Comparison of ENCODE assay signal across 8 cellular contexts in genomic region chr10:71963756-71964668, GRCh38. TPM values are rescaled to one million over a fixed set of nuclear protein-coding genes. Genes with fewer than 3 reads are reported as not detected.
A peak's percentile ranks its signal among the peaks of the same experiment; 100 is the strongest.
DNase-seq lines count a peak whose midpoint lies in the region; ATAC-seq and TF ChIP-seq lines count a peak whose summit lies in the region.

TSS of gene CHST3 (plus strand) at chr10:71964395. CDS start at chr10:72005843, 41,448 bp downstream.

- peaks cover 0 to 3% of the 10 kb centered on the region in 2 donors for H3K36me3 Mint-ChIP-seq in stimulated activated naive B cell treated with anti-CD40 and anti-IgM and Interleukin-4, amounts not matched to agents 10 μg/mL and 1 μg/mL and 100 μg/mL, for 72 hours

- ATAC-seq in PC-3: peak; percentile 56
- peak; percentile 78 to 79 for ATAC-seq in stimulated activated naive B cell treated with anti-CD40 and anti-IgM and Interleukin-4, amounts not matched to agents 10 μg/mL and 1 μg/mL and 100 μg/mL, for 72 hours (replicated peaks)

- intact Hi-C loops in PC-3 (cut with micrococcal nuclease): no loop called here

- CTCF ChIA-PET in PC-3 (lab: Charles Lee): interaction anchor here (0.6 to 1.2 kb wide), 2 partner anchors 8 to 83 kb away, joined by 3 read pairs; no protein-coding TSS in a partner anchor

- peaks cover 47% of the 10 kb centered on the region for H3K79me2 ChIP-seq in PC-3 (ENCODE audit: low read length)

- no peaks in the 10 kb centered on the region for H3K9me2 ChIP-seq in PC-3 (replicated peaks; ENCODE audit: low read length)

- peak within 1 kb of the TSS; percentile 42 for H3K27ac Mint-ChIP-seq in stimulated activated naive B cell treated with anti-CD40 and anti-IgM and Interleukin-4, amounts not matched to agents 10 μg/mL and 1 μg/mL and 100 μg/mL, for 72 hours

- H3K4me2 ChIP-seq in PC-3 (ENCODE audit: low read length): peak within 1 kb of the TSS; percentile 98

- POLR2A ChIA-PET in PC-3 (lab: Charles Lee; ENCODE audit: unreplicated experiment): interaction anchor here (0.5 kb wide), 1 partner anchor 143 kb away, joined by 3 read pairs; no protein-coding TSS in a partner anchor

- H3K36me3 ChIP-seq in PC-3 (ENCODE audit: low read depth, low read length): no peaks in the 10 kb centered on the region

- H3K27ac ChIP-seq in PC-3 (ENCODE audit: low read length): peak within 1 kb of the TSS; percentile 74
- peak within 1 kb of the TSS; percentile 97 for H3K27ac ChIP-seq in cingulate gyrus (ENCODE audit: low read depth, low read length)

- TF ChIP-seq CTCF in PC-3 (conservative IDR thresholded peaks at IDR 0.05; ENCODE audit: low read depth, low read length): no peak

- peak within 1 kb of the TSS; percentile 88 for H2AFZ ChIP-seq in PC-3 (ENCODE audit: low read length)

- peaks cover 0 to 1% of the 10 kb centered on the region in 2 donors for H3K9me3 Mint-ChIP-seq in stimulated activated naive B cell treated with anti-CD40 and anti-IgM and Interleukin-4, amounts not matched to agents 10 μg/mL and 1 μg/mL and 100 μg/mL, for 72 hours

- H3K27me3 ChIP-seq in PC-3 (ENCODE audit: low read length): no peaks in the 10 kb centered on the region

- H3F3A ChIP-seq in PC-3 (ENCODE audit: low read length, unreplicated experiment): no peaks in the 10 kb centered on the region

- H3K4me3 ChIP-seq in PC-3 (ENCODE audit: low read length): peak within 1 kb of the TSS; percentile 82

- H3K4me1 ChIP-seq in PC-3 (ENCODE audit: insufficient read depth, low read length): peaks cover 41% of the 10 kb centered on the region

- DNase-seq in NCI-H345 (lab: John Stamatoyannopoulos, UW): peak; percentile 7
- no peak for DNase-seq in NCI-H345 treated with DMSO at 0.1 percent for 48 hours (lab: John Stamatoyannopoulos, UW; ENCODE audit: unreplicated experiment)
- peak; percentile 37 for DNase-seq in PC-3
- peak; percentile 88 for DNase-seq in left kidney (ENCODE audit: low read depth, low spot score)
- DNase-seq in stimulated activated naive B cell treated with anti-CD40 and anti-IgM and Interleukin-4, amounts not matched to agents 10 μg/mL and 1 μg/mL and 100 μg/mL, for 72 hours: no peak
- DNase-seq in OCI-M1 (lab: John Stamatoyannopoulos, UW): no peak
- DNase-seq in foreskin melanocyte: no peak

- H4K20me1 ChIP-seq in PC-3 (ENCODE audit: low read length): peaks cover 1% of the 10 kb centered on the region; the same call in 1 of the 2 replicates

- peaks cover 5 to 13% of the 10 kb centered on the region in 2 donors for H3K4me1 Mint-ChIP-seq in stimulated activated naive B cell treated with anti-CD40 and anti-IgM and Interleukin-4, amounts not matched to agents 10 μg/mL and 1 μg/mL and 100 μg/mL, for 72 hours

- peak within 1 kb of the TSS; percentile 78 to 83 for H3K4me3 Mint-ChIP-seq in stimulated activated naive B cell treated with anti-CD40 and anti-IgM and Interleukin-4, amounts not matched to agents 10 μg/mL and 1 μg/mL and 100 μg/mL, for 72 hours

- H3K9me3 ChIP-seq in PC-3 (ENCODE audit: low read length): no peaks in the 10 kb centered on the region

- peak within 1 kb of the TSS; percentile 84 for H3K9ac ChIP-seq in PC-3 (ENCODE audit: low read length)

- H3K27me3 Mint-ChIP-seq in stimulated activated naive B cell treated with anti-CD40 and anti-IgM and Interleukin-4, amounts not matched to agents 10 μg/mL and 1 μg/mL and 100 μg/mL, for 72 hours: peaks cover 63 to 79% of the 10 kb centered on the region in 2 donors

- no TSS peak for BruUV-seq in PC-3 (replicated peaks; lab: Mats Ljungman, UMichigan)

RNA-seq across cellular contexts. Expression of gene CHST3, which starts in this region (rescaled TPM):
- total RNA-seq in PC-3 (2014; rRNA removed): 12.7 and 17.0 TPM in 2 replicates

Comparison
In these comparisons a context has a peak if more than half of its experiments do, and no peak if none do; other contexts are left out.
1. DNase-seq: peak in NCI-H345 (single experiment), PC-3 (single experiment) and left kidney (single experiment); none in NCI-H345 treated with DMSO at 0.1 percent for 48 hours (single experiment), stimulated activated naive B cell treated with anti-CD40 and anti-IgM and Interleukin-4, amounts not matched to agents 10 μg/mL and 1 μg/mL and 100 μg/mL, for 72 hours (single experiment), OCI-M1 (single experiment) and foreskin melanocyte (single experiment).